In genomic region chr17:81301195-81302144, GRCh38 we compare ENCODE assay signal across 18 cellular contexts. TPM values are rescaled to one million over a fixed set of nuclear protein-coding genes. Genes with fewer than 3 reads are reported as not detected.
A peak's percentile ranks its signal among the peaks of the same experiment; 100 is the strongest.
DNase-seq lines count a peak whose midpoint lies in the region; ATAC-seq, FAIRE-seq and TF ChIP-seq lines count a peak whose summit lies in the region.
"Had no signal": no experiment of that assay in that cellular context is flagged by ENCODE, and none has a peak within 500 bp of the region (broad histone marks: within the 10 kb centered on the region; RNA-seq: fewer than 3 reads in every experiment).

No MANE protein-coding gene starts in this region.

- CTCF ChIA-PET in HepG2 (lab: Yijun Ruan, JAX; ENCODE audit: low intra/inter-chr PET ratio, low total read pairs), result no interaction called here

- H3K4me1 ChIP-seq in left ventricle myocardium inferior (peaks cover 13% of the 10 kb centered on the region), HepG2 (ENCODE audit: insufficient read depth, low read length) (peaks cover 67% of the 10 kb centered on the region)

- TF ChIP-seq POLR2A in HepG2 (IDR thresholded peaks at IDR 0.05; ENCODE audit: insufficient read depth in 1 of 2, low read depth in 2 of 2, low read length in 2 of 2), result no peak

- no peak overlapping the region for H2AFZ ChIP-seq in HepG2 (ENCODE audit: low read length)

- no peak for TF ChIP-seq RAD21 in HepG2 (CRISPR knock-in tag; IDR thresholded peaks at IDR 0.05)

- H3K9me3 ChIP-seq in left ventricle myocardium inferior (replicated peaks) (no peaks in the 10 kb centered on the region), HepG2 (ENCODE audit: low read length) (no peaks in the 10 kb centered on the region)

- H3K79me2 ChIP-seq in HepG2 (ENCODE audit: insufficient read depth, low read length), result no peaks in the 10 kb centered on the region

- H4K20me1 ChIP-seq in HepG2 (ENCODE audit: insufficient read depth, low read length), result no peaks in the 10 kb centered on the region

- H3K4me3 ChIP-seq in left ventricle myocardium inferior, result no peak overlapping the region
- H3K4me3 ChIP-seq in HepG2 (replicated peaks in 1 of 3; ENCODE audit: insufficient read depth in 1 of 3, low read depth in 2 of 3, low read length in 3 of 3), result peak overlapping the region in 1 of 3 experiments; percentile 7; a peak in 1 of 6 replicates

- TF ChIP-seq EP300 in HepG2 (IDR thresholded peaks at IDR 0.05; ENCODE audit: low read depth in 2 of 2, low read length in 2 of 2) (no peak), HepG2 (CRISPR knock-in tag; IDR thresholded peaks at IDR 0.05; ENCODE audit: borderline replicate concordance) (no peak)

- TF ChIP-seq CTCF in left ventricle myocardium inferior (IDR thresholded peaks at IDR 0.05; ENCODE audit: borderline replicate concordance) (no peak), HepG2 (CRISPR knock-in tag; IDR thresholded peaks at IDR 0.05) (no peak)

- BruUV-seq in HepG2 (replicated peaks; lab: Mats Ljungman, UMichigan), result no TSS peak

- no peak overlapping the region for H3K9ac ChIP-seq in HepG2 (ENCODE audit: insufficient read depth, low read depth, low read length)

- POLR2A ChIA-PET in HepG2 (lab: Yijun Ruan, JAX), result no interaction called here

- ATAC-seq in Right ventricle myocardium inferior, result no peak
- ATAC-seq in HepG2, result no peak
- ATAC-seq in HG03095 (IDR thresholded peaks at IDR 0.05; ENCODE audit: unreplicated experiment), result no peak

- H3K27ac ChIP-seq in left ventricle myocardium inferior (replicated peaks) (no peak overlapping the region), HepG2 (ENCODE audit: extremely low read length, insufficient read depth, low read length) (no peak overlapping the region)

- intact Hi-C loops in Right ventricle myocardium inferior (cut with DNase I), result no loop called here
- intact Hi-C loops in left ventricle myocardium inferior (cut with micrococcal nuclease), result no loop called here
- intact Hi-C loops in HepG2 (cut with micrococcal nuclease; ENCODE audit: unreplicated experiment), result no loop called here

- H3K27me3 ChIP-seq in left ventricle myocardium inferior (ENCODE audit: low read depth), result no peaks in the 10 kb centered on the region
- peaks cover 3 to 45% of the 10 kb centered on the region in 2 experiments; a peak in 4 of 5 replicates for H3K27me3 ChIP-seq in HepG2 (ENCODE audit: control insufficient read depth in 1 of 2, insufficient read depth in 2 of 2, low read length in 2 of 2)

- no peak overlapping the region for H3K4me2 ChIP-seq in HepG2 (ENCODE audit: low read depth, low read length)

- no peak for FAIRE-seq in HepG2 (lab: Jason Lieb, UNC)

- in situ Hi-C loops in HepG2 (cut with HindIII; ENCODE audit: extremely low pct_ligation_motif_present, low pct_unique_long_range_greater_than_20kb), result loop anchor here (5.0 kb wide), 1 partner anchor 181 kb away; no protein-coding TSS in a partner anchor

- WGBS in HepG2 (ENCODE audit: low lambda C conversion rate), result 41% methylated on average over 34 of the region's 37 CpGs

- peak; percentile 58 for DNase-seq in Right ventricle myocardium inferior (ENCODE audit: missing footprints)
- DNase-seq in left ventricle myocardium inferior, result no peak
- peak; percentile 23 for DNase-seq in dermis blood vessel endothelial cell
- DNase-seq in HepG2 (ENCODE audit: low spot score), result no peak
- no peak for DNase-seq in NCI-H1048 (lab: John Stamatoyannopoulos, UW)
- no peak for DNase-seq in stimulated activated CD4-positive, alpha-beta T cell treated with anti-CD3 and anti-CD28 coated beads, Interleukin-15, amount 100 ng/mL, for 24 hours
- no peak for DNase-seq in occipital lobe (lab: John Stamatoyannopoulos, UW)
- DNase-seq: C1 segment of cervical spinal cord; DMS79 treated with DMSO at 0.1 percent for 48 hours; H7; MM.1S; NCI-H1105 treated with DMSO at 0.1 percent for 48 hours; NCI-H2029 treated with DMSO at 0.1 percent for 48 hours; NCI-H2171 treated with DMSO at 0.1 percent for 48 hours; NCI-H446 treated with DMSO at 0.1 percent for 48 hours; NK-92 treated with Interleukin-12 subunit alpha and Interleukin-12 subunit beta, amount 100 ng/mL, for 24 hours; RPMI8226 had no signal

- H3K36me3 ChIP-seq in left ventricle myocardium inferior (no peaks in the 10 kb centered on the region), HepG2 (replicated peaks in 1 of 2; ENCODE audit: control insufficient read depth in 1 of 2, insufficient read depth in 2 of 2, low read length in 2 of 2) (no peaks in the 10 kb centered on the region)

TF ChIP-seq in HepG2, 621 proteins besides CTCF, POLR2A, EP300 and RAD21 (continues in another document):
- TF ChIP-seq, protein P1, sequence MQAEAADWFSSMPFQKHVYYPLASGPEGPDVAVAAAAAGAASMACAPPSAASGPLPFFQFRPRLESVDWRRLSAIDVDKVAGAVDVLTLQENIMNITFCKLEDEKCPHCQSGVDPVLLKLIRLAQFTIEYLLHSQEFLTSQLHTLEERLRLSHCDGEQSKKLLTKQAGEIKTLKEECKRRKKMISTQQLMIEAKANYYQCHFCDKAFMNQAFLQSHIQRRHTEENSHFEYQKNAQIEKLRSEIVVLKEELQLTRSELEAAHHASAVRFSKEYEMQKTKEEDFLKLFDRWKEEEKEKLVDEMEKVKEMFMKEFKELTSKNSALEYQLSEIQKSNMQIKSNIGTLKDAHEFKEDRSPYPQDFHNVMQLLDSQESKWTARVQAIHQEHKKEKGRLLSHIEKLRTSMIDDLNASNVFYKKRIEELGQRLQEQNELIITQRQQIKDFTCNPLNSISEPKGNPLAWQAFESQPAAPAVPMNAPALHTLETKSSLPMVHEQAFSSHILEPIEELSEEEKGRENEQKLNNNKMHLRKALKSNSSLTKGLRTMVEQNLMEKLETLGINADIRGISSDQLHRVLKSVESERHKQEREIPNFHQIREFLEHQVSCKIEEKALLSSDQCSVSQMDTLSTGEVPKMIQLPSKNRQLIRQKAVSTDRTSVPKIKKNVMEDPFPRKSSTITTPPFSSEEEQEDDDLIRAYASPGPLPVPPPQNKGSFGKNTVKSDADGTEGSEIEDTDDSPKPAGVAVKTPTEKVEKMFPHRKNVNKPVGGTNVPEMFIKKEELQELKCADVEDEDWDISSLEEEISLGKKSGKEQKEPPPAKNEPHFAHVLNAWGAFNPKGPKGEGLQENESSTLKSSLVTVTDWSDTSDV (CRISPR knock-in tag; IDR thresholded peaks at IDR 0.05), result 0 out of 2 replicates have a peak, but pooled peaks have one; percentile 12
- TF ChIP-seq CEBPZ (IDR thresholded peaks at IDR 0.05; ENCODE audit: low read length) (no peak), CHD4 (IDR thresholded peaks at IDR 0.05; ENCODE audit: borderline replicate concordance, low read length) (no peak)

RNA-seq across cellular contexts. Expression of gene SLC38A10, which starts 6.4 kb away (rescaled TPM):
- 44.6 TPM for total RNA-seq in Right ventricle myocardium inferior
- total RNA-seq in left ventricle myocardium inferior, result 50.1 TPM
- 101 and 106 TPM in 2 replicates for total RNA-seq in dermis blood vessel endothelial cell
- 23.0 and 55.8 TPM in 2 replicates for total RNA-seq in HepG2 (2016; rRNA removed; fragmentation: Illumina TruSeq; extraction: Trizol)
- total RNA-seq in HepG2 (2016; cell fraction: cytosol; rRNA removed; fragmentation: Illumina TruSeq; extraction: Trizol; ENCODE audit: low read depth), result 18.5 and 23.3 TPM in 2 replicates
- 19.1 and 55.8 TPM in 2 replicates for total RNA-seq in HepG2 (2016; cell fraction: insoluble cytoplasmic fraction; rRNA removed; fragmentation: Illumina TruSeq; extraction: Trizol)
- total RNA-seq in HepG2 (2016; cell fraction: membrane; rRNA removed; fragmentation: Illumina TruSeq; extraction: Trizol), result 18.8 and 20.0 TPM in 2 replicates
- 52.6 and 64.0 TPM in 2 replicates for total RNA-seq in HepG2 (2016; cell fraction: nucleus; rRNA removed; fragmentation: Illumina TruSeq; extraction: Trizol)
- polyA plus RNA-seq in HepG2 (2011; rRNA removed), result 23.4 and 33.6 TPM in 2 replicates
- 20.1 and 34.6 TPM in 2 replicates for polyA plus RNA-seq in HepG2 (2011; cell fraction: cytosol; rRNA removed)
- 63.4 and 88.4 TPM in 2 replicates for polyA plus RNA-seq in HepG2 (2011; cell fraction: nucleus; rRNA removed)
- polyA plus RNA-seq in HepG2 (2012), result 22.8 and 28.0 TPM in 2 replicates
- polyA plus RNA-seq in HepG2 (2016; cell fraction: cytosol; fragmentation: Illumina TruSeq; extraction: Trizol; ENCODE audit: low read depth), result 5.7 and 7.1 TPM in 2 replicates
- 19.7 and 23.4 TPM in 2 replicates for polyA plus RNA-seq in HepG2 (2016; cell fraction: insoluble cytoplasmic fraction; fragmentation: Illumina TruSeq; extraction: Trizol; ENCODE audit: low read depth)
- 10.4 and 11.4 TPM in 2 replicates for polyA plus RNA-seq in HepG2 (2016; cell fraction: membrane; fragmentation: Illumina TruSeq; extraction: Trizol; ENCODE audit: low read depth)
- 123 and 129 TPM in 2 replicates for polyA plus RNA-seq in HepG2 (2016; cell fraction: nucleus; fragmentation: Illumina TruSeq; extraction: Trizol; ENCODE audit: insufficient read depth, low read depth)
- polyA minus RNA-seq in HepG2 (2011; rRNA and poly(A)+ RNA removed; ENCODE audit: low replicate concordance), result 53.9 and 165 TPM in 2 replicates
- polyA minus RNA-seq in HepG2 (2011; cell fraction: cytosol; rRNA and poly(A)+ RNA removed), result 62.7 and 77.3 TPM in 2 replicates
- polyA minus RNA-seq in HepG2 (2011; cell fraction: nucleus; rRNA and poly(A)+ RNA removed), result 25.7 and 27.8 TPM in 2 replicates
- 12.3 TPM for total RNA-seq in occipital lobe

Comparison
In these comparisons a context has a peak if more than half of its experiments do, and no peak if none do; other contexts are left out.
1. DNase-seq: peak in Right ventricle myocardium inferior (single experiment) and dermis blood vessel endothelial cell (single experiment); none in left ventricle myocardium inferior (single experiment), HepG2 (single experiment), NCI-H1048 (single experiment), stimulated activated CD4-positive, alpha-beta T cell treated with anti-CD3 and anti-CD28 coated beads, Interleukin-15, amount 100 ng/mL, for 24 hours (single experiment) and occipital lobe (single experiment).